Comparison of ENCODE assay signal across 16 cellular contexts in genomic region chr6:146870765-146871164, GRCh38.
DNase-seq lines count a peak whose midpoint lies in the region; ATAC-seq, FAIRE-seq and TF ChIP-seq lines count a peak whose summit lies in the region.
"Had no signal": no experiment of that assay in that cellular context is flagged by ENCODE, and none has a peak within 500 bp of the region (broad histone marks: within the 10 kb centered on the region; RNA-seq: fewer than 3 reads in every experiment).

No MANE protein-coding gene starts in this region.

- DNase-seq in H1 (ENCODE audit: low read depth in 1 of 2, low spot score in 2 of 2) (no peak), SW480 (ENCODE audit: low spot score) (no peak), NCI-H774 (lab: John Stamatoyannopoulos, UW) (no peak), ovary (no peak), epidermal melanocyte (ENCODE audit: insufficient read length, low spot score) (no peak)
- DNase-seq: activated CD8-positive, alpha-beta memory T cell treated with anti-CD3 and anti-CD28 coated beads, Interleukin-2, amount 50 U/mL, for 48 hours; CD8-positive, alpha-beta T cell; heart left ventricle; NCI-H2029; nucleus accumbens; stimulated activated naive CD4-positive, alpha-beta T cell had no signal

- H3K18ac ChIP-seq in H1 (ENCODE audit: extremely low read depth, low read length), result no peak overlapping the region

- H3K36me3 ChIP-seq in H1 (ENCODE audit: control insufficient read depth in 2 of 4, insufficient read depth in 4 of 4, low read length in 3 of 4) (no peaks in the 10 kb centered on the region), ovary (no peaks in the 10 kb centered on the region)
- H3K36me3 ChIP-seq: heart left ventricle had no signal

- H3K4me3 ChIP-seq in H1 (ENCODE audit: extremely low read depth in 1 of 4, insufficient read depth in 2 of 4, low read depth in 3 of 4, low read length in 4 of 4), result no peak overlapping the region
- H3K4me3 ChIP-seq in ovary, result no peak overlapping the region
- H3K4me3 ChIP-seq: heart left ventricle had no signal

- TF ChIP-seq CTCF in H1 (IDR thresholded peaks at IDR 0.05; ENCODE audit: control extremely low read depth in 1 of 3, insufficient read depth in 1 of 3, low read depth in 1 of 3, low read length in 3 of 3) (no peak), ovary (IDR thresholded peaks at IDR 0.05) (no peak)

- TF ChIP-seq POLR2A in H1 (IDR thresholded peaks at IDR 0.05; ENCODE audit: control extremely low read depth in 1 of 2, low read depth in 2 of 2, low read length in 2 of 2) (no peak), ovary (IDR thresholded peaks at IDR 0.05) (no peak)

- H4K5ac ChIP-seq in H1 (ENCODE audit: insufficient read length, low read depth, low read length), result no peak overlapping the region

- intact Hi-C loops in ovary (cut with DNase I), result no loop called here

- H3K23me2 ChIP-seq in H1 (ENCODE audit: low read depth, low read length), result no peaks in the 10 kb centered on the region

- H2BK120ac ChIP-seq in H1 (replicated peaks; ENCODE audit: low read depth, low read length), result no peak overlapping the region

- H2BK5ac ChIP-seq in H1 (ENCODE audit: low read depth, low read length), result no peak overlapping the region

- H3K27ac ChIP-seq in H1 (ENCODE audit: low read depth, low read length), result no peak overlapping the region
- no peak overlapping the region for H3K27ac ChIP-seq in ovary
- H3K27ac ChIP-seq: heart left ventricle had no signal

- no peak overlapping the region for H3K9ac ChIP-seq in H1 (replicated peaks in 1 of 4; ENCODE audit: extremely low read depth in 1 of 4, low read depth in 3 of 4, low read length in 3 of 4)

- TF ChIP-seq RAD21 in H1 (IDR thresholded peaks at IDR 0.05 in 1 of 2, conservative IDR thresholded peaks at IDR 0.05 in 1 of 2; ENCODE audit: low read depth in 2 of 2, low read length in 2 of 2), result no peak

- no peak overlapping the region for H2BK20ac ChIP-seq in H1 (ENCODE audit: low read length)

- no peak overlapping the region for H2AK5ac ChIP-seq in H1 (ENCODE audit: low read depth, low read length)

- 80% methylated on average over 3 of the region's 3 CpGs; no CpG with 5 or more reads in 1 of the 2 experiments for WGBS in H1 (ENCODE audit: extremely low coverage in 1 of 2, insufficient coverage in 1 of 2, insufficient read length in 1 of 2, insufficient replicate concordance in 2 of 2, low coverage in 1 of 2, low lambda C conversion rate in 2 of 2, missing lambda C conversion rate in 1 of 2), 2 experiments
- WGBS in ovary, 3 donors, result 89 to 95% (median 90%) methylated on average over 3 of the region's 3 CpGs

- H4K20me1 ChIP-seq in H1 (replicated peaks in 1 of 2; ENCODE audit: control insufficient read depth in 1 of 2, insufficient read depth in 2 of 2, low read length in 2 of 2), result no peaks in the 10 kb centered on the region

- H3K79me2 ChIP-seq in H1 (ENCODE audit: control insufficient read depth in 1 of 2, insufficient read depth in 2 of 2, low read length in 2 of 2), result no peaks in the 10 kb centered on the region

- H3K9me3 ChIP-seq in H1 (ENCODE audit: insufficient read depth in 2 of 2, low read depth in 1 of 2, low read length in 1 of 2) (no peaks in the 10 kb centered on the region), ovary (no peaks in the 10 kb centered on the region)

- CTCF ChIA-PET in H1 (lab: Charles Lee; ENCODE audit: partially characterized antibody), result interaction anchor here (0.7 to 0.8 kb wide), 2 partner anchors 10 to 130 kb away, joined by 4 read pairs; no protein-coding TSS in a partner anchor

- no peak overlapping the region for H3K4ac ChIP-seq in H1 (replicated peaks; ENCODE audit: insufficient read length, low read depth, low read length)

- H3K79me1 ChIP-seq in H1 (ENCODE audit: low read depth, low read length), result no peaks in the 10 kb centered on the region

- H2BK12ac ChIP-seq in H1 (ENCODE audit: low read depth, low read length), result no peak overlapping the region

- H3K14ac ChIP-seq in H1 (ENCODE audit: insufficient read length), result no peak overlapping the region

- H4K91ac ChIP-seq in H1 (replicated peaks; ENCODE audit: insufficient read length, low read length), result no peak overlapping the region

- H3K4me1 ChIP-seq in H1 (replicated peaks in 1 of 4; ENCODE audit: control insufficient read depth in 3 of 4, insufficient read depth in 4 of 4, low read length in 3 of 4), result no peaks in the 10 kb centered on the region
- H3K4me1 ChIP-seq in ovary (ENCODE audit: insufficient read depth), result no peaks in the 10 kb centered on the region
- H3K4me1 ChIP-seq: heart left ventricle had no signal

- H3K23ac ChIP-seq in H1 (ENCODE audit: insufficient read length), result no peak overlapping the region

- TF ChIP-seq EP300 in H1 (IDR thresholded peaks at IDR 0.05; ENCODE audit: borderline replicate concordance in 1 of 2, low read depth in 2 of 2, low read length in 2 of 2) (no peak), ovary (IDR thresholded peaks at IDR 0.05) (no peak)

- FAIRE-seq in H1 (lab: Jason Lieb, UNC), result no peak
- FAIRE-seq: endometrium had no signal

- H3K4me2 ChIP-seq in H1 (ENCODE audit: insufficient read depth in 1 of 2, low read depth in 2 of 2, low read length in 2 of 2), result no peak overlapping the region

- H4K8ac ChIP-seq in H1 (ENCODE audit: extremely low read depth, insufficient read depth, low read length), result no peak overlapping the region

- H3K56ac ChIP-seq in H1 (replicated peaks; ENCODE audit: insufficient read length, low read depth, low read length), result no peak overlapping the region

- POLR2A ChIA-PET in H1 (lab: Charles Lee; ENCODE audit: partially characterized antibody), result no interaction called here

- no peak overlapping the region for H2BK15ac ChIP-seq in H1 (ENCODE audit: low read length)

- 0 out of 2 replicates have a peak overlapping the region, but pooled peaks have one; percentile 14 for H2AFZ ChIP-seq in H1 (ENCODE audit: low read length)

- H3K27me3 ChIP-seq in H1 (replicated peaks in 1 of 4; ENCODE audit: control insufficient read depth in 3 of 4, extremely low read depth in 1 of 4, insufficient read depth in 3 of 4, low read length in 3 of 4), result no peaks in the 10 kb centered on the region
- no peaks in the 10 kb centered on the region for H3K27me3 ChIP-seq in ovary
- H3K27me3 ChIP-seq: heart left ventricle had no signal

- ATAC-seq in GM18868 (IDR thresholded peaks at IDR 0.05; ENCODE audit: unreplicated experiment), result peak; percentile 89
- peak; percentile 89 for ATAC-seq in GM21423 (IDR thresholded peaks at IDR 0.05; ENCODE audit: unreplicated experiment)
- peak; percentile 78 for ATAC-seq in HG03097 (IDR thresholded peaks at IDR 0.05; ENCODE audit: low FRiP score, unreplicated experiment)
- ATAC-seq: CD8-positive, alpha-beta T cell; HCT116; heart left ventricle had no signal

TF ChIP-seq in H1, 55 proteins besides CTCF, POLR2A, EP300 and RAD21:
- TF ChIP-seq, protein P1, sequence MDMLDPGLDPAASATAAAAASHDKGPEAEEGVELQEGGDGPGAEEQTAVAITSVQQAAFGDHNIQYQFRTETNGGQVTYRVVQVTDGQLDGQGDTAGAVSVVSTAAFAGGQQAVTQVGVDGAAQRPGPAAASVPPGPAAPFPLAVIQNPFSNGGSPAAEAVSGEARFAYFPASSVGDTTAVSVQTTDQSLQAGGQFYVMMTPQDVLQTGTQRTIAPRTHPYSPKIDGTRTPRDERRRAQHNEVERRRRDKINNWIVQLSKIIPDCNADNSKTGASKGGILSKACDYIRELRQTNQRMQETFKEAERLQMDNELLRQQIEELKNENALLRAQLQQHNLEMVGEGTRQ (IDR thresholded peaks at IDR 0.05; ENCODE audit: low read length), result no peak
- no peak for TF ChIP-seq KDM1A (IDR thresholded peaks at IDR 0.05; ENCODE audit: borderline replicate concordance, low read length)
- no peak for TF ChIP-seq SP1 (IDR thresholded peaks at IDR 0.05; ENCODE audit: low read depth, low read length)
- no peak for TF ChIP-seq TCF12 (IDR thresholded peaks at IDR 0.05; ENCODE audit: low read depth, low read length)
- TF ChIP-seq, protein P2, sequence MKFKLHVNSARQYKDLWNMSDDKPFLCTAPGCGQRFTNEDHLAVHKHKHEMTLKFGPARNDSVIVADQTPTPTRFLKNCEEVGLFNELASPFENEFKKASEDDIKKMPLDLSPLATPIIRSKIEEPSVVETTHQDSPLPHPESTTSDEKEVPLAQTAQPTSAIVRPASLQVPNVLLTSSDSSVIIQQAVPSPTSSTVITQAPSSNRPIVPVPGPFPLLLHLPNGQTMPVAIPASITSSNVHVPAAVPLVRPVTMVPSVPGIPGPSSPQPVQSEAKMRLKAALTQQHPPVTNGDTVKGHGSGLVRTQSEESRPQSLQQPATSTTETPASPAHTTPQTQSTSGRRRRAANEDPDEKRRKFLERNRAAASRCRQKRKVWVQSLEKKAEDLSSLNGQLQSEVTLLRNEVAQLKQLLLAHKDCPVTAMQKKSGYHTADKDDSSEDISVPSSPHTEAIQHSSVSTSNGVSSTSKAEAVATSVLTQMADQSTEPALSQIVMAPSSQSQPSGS (IDR thresholded peaks at IDR 0.05; ENCODE audit: low read length), result no peak
- no peak for TF ChIP-seq ZNF274 (IDR thresholded peaks at IDR 0.05; ENCODE audit: borderline replicate concordance, extremely low read depth, low read length)
- no peak for TF ChIP-seq GTF2F1 (IDR thresholded peaks at IDR 0.05; ENCODE audit: borderline replicate concordance, low read depth, low read length)
- TF ChIP-seq CBX8 (IDR thresholded peaks at IDR 0.05; ENCODE audit: borderline replicate concordance, low read depth, low read length), result no peak
- TF ChIP-seq SIX5 (IDR thresholded peaks at IDR 0.05; ENCODE audit: low read depth, low read length), result no peak
